In the genomic region with DNA sequence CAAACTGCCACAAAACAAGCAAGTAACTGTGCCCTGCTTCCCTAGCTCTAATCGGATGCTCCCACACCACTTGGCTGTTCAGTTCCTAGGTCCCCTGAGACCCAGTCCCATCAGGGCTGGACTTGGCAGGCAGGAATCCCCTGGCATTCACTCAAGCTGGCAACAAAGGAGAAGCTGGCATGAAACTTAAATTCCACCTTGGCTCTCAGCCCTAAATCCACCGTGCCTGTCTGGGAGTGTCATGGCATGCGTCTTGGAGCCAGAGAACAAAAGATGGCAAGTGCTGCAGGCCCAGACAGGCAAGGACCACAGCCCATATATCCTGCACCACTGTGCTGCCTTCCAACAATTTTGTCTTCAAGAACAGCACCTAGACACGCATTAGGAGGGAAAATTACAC, we compare ENCODE assay signal across 10 cellular contexts. TPM values are rescaled to one million over a fixed set of nuclear protein-coding genes. Genes with fewer than 3 reads are reported as not detected.
DNase-seq lines count a peak whose midpoint lies in the region; ATAC-seq and TF ChIP-seq lines count a peak whose summit lies in the region.
"Had no signal": no experiment of that assay in that cellular context is flagged by ENCODE, and none has a peak within 500 bp of the region (broad histone marks: within the 10 kb centered on the region; RNA-seq: fewer than 3 reads in every experiment).

No MANE protein-coding gene starts in this region.

- no peaks in the 10 kb centered on the region for H3K9me3 Mint-ChIP-seq in stimulated activated naive CD8-positive, alpha-beta T cell treated with anti-CD3 and anti-CD28 coated beads, Interleukin-15, amount 100 ng/mL, for 72 hours

- no peaks in the 10 kb centered on the region for H3K4me1 Mint-ChIP-seq in stimulated activated naive CD8-positive, alpha-beta T cell treated with anti-CD3 and anti-CD28 coated beads, Interleukin-15, amount 100 ng/mL, for 72 hours
- H3K4me1 Mint-ChIP-seq: B cell had no signal

- no peaks in the 10 kb centered on the region for H3K27me3 Mint-ChIP-seq in stimulated activated naive CD8-positive, alpha-beta T cell treated with anti-CD3 and anti-CD28 coated beads, Interleukin-15, amount 100 ng/mL, for 72 hours
- H3K27me3 Mint-ChIP-seq: B cell had no signal

- no peak for TF ChIP-seq CTCF in AG10803 (conservative IDR thresholded peaks at IDR 0.05; ENCODE audit: low read length)

- H3K4me3 Mint-ChIP-seq in stimulated activated naive CD8-positive, alpha-beta T cell treated with anti-CD3 and anti-CD28 coated beads, Interleukin-15, amount 100 ng/mL, for 72 hours: no peak overlapping the region
- H3K4me3 Mint-ChIP-seq: B cell had no signal

- peak; percentile 64 for DNase-seq in AG10803 (ENCODE audit: low read depth)
- DNase-seq in NCI-H1694 treated with DMSO at 0.1 percent for 48 hours (lab: John Stamatoyannopoulos, UW): peak; percentile 57
- DNase-seq in cerebellum (ENCODE audit: low spot score): peak; percentile 38
- peak; percentile 26 for DNase-seq in mucosa of gallbladder (ENCODE audit: low spot score)
- no peak for DNase-seq in NOMO-1 (lab: John Stamatoyannopoulos, UW; ENCODE audit: unreplicated experiment in 2 of 2)
- DNase-seq in stimulated activated naive CD8-positive, alpha-beta T cell treated with anti-CD3 and anti-CD28 coated beads, Interleukin-15, amount 100 ng/mL, for 72 hours: no peak
- DNase-seq in activated CD4-positive, alpha-beta T cell treated with anti-CD3 and anti-CD28 coated beads, Interleukin-2, amount 50 U/mL, for 1 hour: no peak
- no peak for DNase-seq in stimulated activated CD4-positive, alpha-beta T cell treated with anti-CD3 and anti-CD28 coated beads, Interleukin-2, amount 100 ng/mL, for 24 hours
- DNase-seq: HCEC 1CT had no signal

- H3K4me3 ChIP-seq in AG10803 (ENCODE audit: low read length): no peak overlapping the region

- H3K27ac Mint-ChIP-seq in stimulated activated naive CD8-positive, alpha-beta T cell treated with anti-CD3 and anti-CD28 coated beads, Interleukin-15, amount 100 ng/mL, for 72 hours: no peak overlapping the region
- H3K27ac Mint-ChIP-seq: B cell had no signal

- ATAC-seq in stimulated activated naive CD8-positive, alpha-beta T cell treated with anti-CD3 and anti-CD28 coated beads, Interleukin-15, amount 100 ng/mL, for 72 hours: no peak

RNA-seq across cellular contexts. Expression of gene ETF1, which starts 38.2 kb away (rescaled TPM):
- total RNA-seq in cerebellum (37.7 TPM), mucosa of gallbladder (63.1 TPM)

RNA-seq across cellular contexts. Expression of gene EGR1, which starts 39.5 kb away (rescaled TPM):
- total RNA-seq in cerebellum (1.9 TPM), mucosa of gallbladder (98.5 TPM)

Comparison
In these comparisons a context has a peak if more than half of its experiments do, and no peak if none do; other contexts are left out.
1. DNase-seq: peak in AG10803 (single experiment), NCI-H1694 treated with DMSO at 0.1 percent for 48 hours (single experiment), cerebellum (single experiment) and mucosa of gallbladder (single experiment); none in NOMO-1 (0 of 2), stimulated activated naive CD8-positive, alpha-beta T cell treated with anti-CD3 and anti-CD28 coated beads, Interleukin-15, amount 100 ng/mL, for 72 hours (0 of 2), activated CD4-positive, alpha-beta T cell treated with anti-CD3 and anti-CD28 coated beads, Interleukin-2, amount 50 U/mL, for 1 hour (single experiment) and stimulated activated CD4-positive, alpha-beta T cell treated with anti-CD3 and anti-CD28 coated beads, Interleukin-2, amount 100 ng/mL, for 24 hours (0 of 2).
2. RNA of gene EGR1, which starts 39.5 kb away (total RNA-seq): 98.5 TPM in mucosa of gallbladder (single experiment); 1.9 TPM in cerebellum (single experiment); every median in the first group is over 10 times any median in the second.